Comparison of ENCODE assay signal across 29 cellular contexts in genomic region chr3:140706360-140706759, GRCh38. TPM values are rescaled to one million over a fixed set of nuclear protein-coding genes. Genes with fewer than 3 reads are reported as not detected.
"Had no signal": no experiment of that assay in that cellular context is flagged by ENCODE, and none has a peak within 500 bp of the region (broad histone marks: within the 10 kb centered on the region; RNA-seq: fewer than 3 reads in every experiment).

No MANE protein-coding gene starts in this region.

- H3K36me3 Mint-ChIP-seq: naive thymus-derived CD8-positive, alpha-beta T cell had no signal

- H3K4me1 Mint-ChIP-seq: naive thymus-derived CD8-positive, alpha-beta T cell; nephron progenitor cell had no signal

- H3K4me3 Mint-ChIP-seq: naive thymus-derived CD8-positive, alpha-beta T cell; nephron progenitor cell had no signal

- H3K9me3 ChIP-seq: esophagus squamous epithelium, lower lobe of right lung, psoas muscle, transverse colon, vagina had no signal

- DNase-seq: dermis blood vessel endothelial cell; effector memory CD4-positive, alpha-beta T cell; esophagus squamous epithelium; head of caudate nucleus; left ventricle myocardium superior; lower lobe of right lung; naive thymus-derived CD8-positive, alpha-beta T cell; nephron progenitor cell; nucleus accumbens; ovary; posterior cingulate gyrus; psoas muscle; right cardiac atrium; small intestine; stimulated activated CD4-positive, alpha-beta T cell treated with anti-CD3 and anti-CD28 coated beads, Interleukin-15, amount 100 ng/mL, for 24 hours; stimulated activated CD4-positive, alpha-beta T cell treated with anti-CD3 and anti-CD28 coated beads, Interleukin-2, amount 100 ng/mL, for 48 hours; stimulated activated naive CD4-positive, alpha-beta T cell treated with Interleukin-2 at 50 U/mL for 16 hours; stomach; transverse colon had no signal

- H3K4me1 ChIP-seq: esophagus squamous epithelium, lower lobe of right lung, psoas muscle, stomach, transverse colon, vagina had no signal

- H3K27ac ChIP-seq: lower lobe of right lung, ovary, psoas muscle, stomach, transverse colon, vagina had no signal

- ATAC-seq: left ventricle myocardium superior; lower lobe of right lung; naive thymus-derived CD8-positive, alpha-beta T cell; psoas muscle; right cardiac atrium had no signal

- H3K27me3 ChIP-seq: esophagus squamous epithelium, ovary, stomach, transverse colon, vagina had no signal

- H3K36me3 ChIP-seq: esophagus squamous epithelium, lower lobe of right lung, ovary, stomach, transverse colon, vagina had no signal

- H3K4me3 ChIP-seq: coronary artery, esophagus squamous epithelium, lower lobe of right lung, ovary, psoas muscle, stomach, transverse colon, vagina had no signal

- H3K27ac Mint-ChIP-seq: naive thymus-derived CD8-positive, alpha-beta T cell; nephron progenitor cell had no signal

RNA-seq across cellular contexts. Expression of gene TRIM42, which starts 28.5 kb away (rescaled TPM):
- total RNA-seq: dermis blood vessel endothelial cell; endothelial cell of umbilical vein; epithelial cell of proximal tubule; esophagus squamous epithelium; frontal cortex; glomerular endothelial cell; left ventricle myocardium superior; lower lobe of right lung; mesenteric fat pad; myocyte; naive thymus-derived CD8-positive, alpha-beta T cell; ovary; psoas muscle; renal cortical epithelial cell; right cardiac atrium; stomach; transverse colon; ureter; vagina had no signal
